In genomic region chr2:131347035-131347434, GRCh38 we compare ENCODE assay signal across 3 cellular contexts. TPM values are rescaled to one million over a fixed set of nuclear protein-coding genes. Genes with fewer than 3 reads are reported as not detected.
"Had no signal": no experiment of that assay in that cellular context is flagged by ENCODE, and none has a peak within 500 bp of the region (broad histone marks: within the 10 kb centered on the region; RNA-seq: fewer than 3 reads in every experiment).

No MANE protein-coding gene starts in this region.

RNA-seq across cellular contexts. Expression of gene RAB6D, which starts 16.9 kb away (rescaled TPM):
- total RNA-seq: M059J, SK-MEL-5, T-cell had no signal
